ENCODE assay signal across 8 cellular contexts in the genomic region with DNA sequence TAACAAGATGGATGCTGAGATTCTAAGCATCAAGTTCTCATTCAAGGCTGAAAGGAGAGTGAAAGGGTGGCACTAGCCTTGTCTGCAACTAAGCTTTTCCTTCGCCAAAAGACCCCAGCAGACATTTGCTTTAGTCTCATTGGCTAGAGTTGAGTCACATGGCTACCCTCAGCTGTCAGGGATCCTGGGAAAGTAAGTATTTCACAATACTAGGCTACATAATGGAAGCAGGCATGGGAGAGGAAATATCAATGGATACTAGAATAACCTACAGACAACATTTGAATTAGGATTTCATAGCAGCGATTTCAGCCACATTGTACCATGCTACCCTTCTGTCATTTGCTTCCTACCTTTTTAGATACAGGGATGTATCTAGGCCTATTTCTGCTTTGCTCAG. TPM values are rescaled to one million over a fixed set of nuclear protein-coding genes. Genes with fewer than 3 reads are reported as not detected.
"Had no signal": no experiment of that assay in that cellular context is flagged by ENCODE, and none has a peak within 500 bp of the region (broad histone marks: within the 10 kb centered on the region; RNA-seq: fewer than 3 reads in every experiment).

No MANE protein-coding gene starts in this region.

- FAIRE-seq: H54, HTR-8/SVneo had no signal

- H3K4me2 ChIP-seq: KMS-11 had no signal

- H2AFZ ChIP-seq: GM23248 had no signal

- H3K4me3 ChIP-seq: GM23248 had no signal

- DNase-seq: GM23248, GOT3, H9, HCEC 1CT, KBM-7 had no signal

- H3K27ac ChIP-seq: GM23248, KMS-11 had no signal

- H3K9ac ChIP-seq: GM23248, KMS-11 had no signal

RNA-seq across cellular contexts. Expression of a gene that starts 29.1 kb away (rescaled TPM):
- total RNA-seq: GM23248 had no signal
